In genomic region chr19:23055501-23055900, GRCh38 we compare ENCODE assay signal across 9 cellular contexts. TPM values are rescaled to one million over a fixed set of nuclear protein-coding genes. Genes with fewer than 3 reads are reported as not detected.
"Had no signal": no experiment of that assay in that cellular context is flagged by ENCODE, and none has a peak within 500 bp of the region (broad histone marks: within the 10 kb centered on the region; RNA-seq: fewer than 3 reads in every experiment).

No MANE protein-coding gene starts in this region.

- H3K4me3 ChIP-seq: GM23248, GM23338, HAP-1 had no signal

- H3K36me3 ChIP-seq: HAP-1 had no signal

- H3K9ac ChIP-seq: GM23248 had no signal

- H2AFZ ChIP-seq: GM23248, GM23338 had no signal

- DNase-seq: GM23248, GOT3, H7, H9, HCEC 1CT, HFFc6 had no signal

- H3K4me2 ChIP-seq: GM23338 had no signal

- H3K27ac ChIP-seq: GM23248 had no signal

- H3K4me1 ChIP-seq: HAP-1 had no signal

- H3K9me3 ChIP-seq: HAP-1 had no signal

RNA-seq across cellular contexts. Expression of gene ZNF728, which starts 52.5 kb away (rescaled TPM):
- polyA plus RNA-seq: GM23248, GM23338, H1 had no signal
